8 cellular contexts compared by ENCODE assay signal in genomic region chr11:61834278-61835004, GRCh38. TPM values are rescaled to one million over a fixed set of nuclear protein-coding genes. Genes with fewer than 3 reads are reported as not detected.
DNase-seq lines count a peak whose midpoint lies in the region; ATAC-seq, FAIRE-seq and TF ChIP-seq lines count a peak whose summit lies in the region.

No MANE protein-coding gene starts in this region.

- H3K4me1 ChIP-seq in ACC112 (ENCODE audit: control insufficient read depth, insufficient read depth, low read length, unreplicated experiment): peaks cover 36% of the 10 kb centered on the region

- peak overlapping the region; percentile 70 for H3K27ac ChIP-seq in ACC112 (ENCODE audit: low read depth, low read length)

- DNase-seq in NCI-H2107 treated with DMSO at 0.1 percent for 48 hours (lab: John Stamatoyannopoulos, UW; ENCODE audit: unreplicated experiment) (peak; percentile 69), Right ventricle myocardium superior (peak; percentile 78), sciatic nerve (ENCODE audit: low spot score) (no peak), D721Med (ENCODE audit: insufficient read length, low spot score) (no peak)
- DNase-seq in activated T-cell treated with anti-CD3 and anti-CD28 coated beads, Interleukin-2, amount 50 U/mL, for 48 hours: peak; percentile 58 to 72

- peaks cover 25% of the 10 kb centered on the region for H3K79me2 ChIP-seq in ACC112 (ENCODE audit: control insufficient read depth, insufficient read depth, low read length, unreplicated experiment)

- intact Hi-C loops in Right ventricle myocardium superior (cut with DNase I): no loop called here
- intact Hi-C loops in sciatic nerve (cut with DNase I): no loop called here

- no peaks in the 10 kb centered on the region for H3K27me3 ChIP-seq in ACC112 (ENCODE audit: insufficient read depth, low read length)

- H3K36me3 ChIP-seq in ACC112 (ENCODE audit: insufficient read depth, low read length): peaks cover 5% of the 10 kb centered on the region; the same call in 1 of the 2 replicates

- no peak for TF ChIP-seq CTCF in D721Med (IDR thresholded peaks at IDR 0.05; ENCODE audit: insufficient read depth, missing control alignments)

- no peak for FAIRE-seq in D721Med (lab: Jason Lieb, UNC)

- ATAC-seq in GM18508 (IDR thresholded peaks at IDR 0.05; ENCODE audit: insufficient read depth, unreplicated experiment) (peak; percentile 71), HG02870 (IDR thresholded peaks at IDR 0.05; ENCODE audit: unreplicated experiment) (peak; percentile 89), Right ventricle myocardium superior (ENCODE audit: poor library complexity) (peak; percentile 56), sciatic nerve (peak; percentile 74)

- H2AFZ ChIP-seq in ACC112 (ENCODE audit: low read length, unreplicated experiment): no peak overlapping the region

- no peak overlapping the region for H3K4me3 ChIP-seq in ACC112 (ENCODE audit: low read depth, low read length)

RNA-seq across cellular contexts. Expression of gene FADS2, which starts 6.3 kb away (rescaled TPM):
- total RNA-seq in Right ventricle myocardium superior: 20.5 TPM
- 140 TPM for total RNA-seq in sciatic nerve

RNA-seq across cellular contexts. Expression of gene FADS1, which starts 17.6 kb away (rescaled TPM):
- 21.3 TPM for total RNA-seq in Right ventricle myocardium superior
- 99.3 TPM for total RNA-seq in sciatic nerve

RNA-seq across cellular contexts. Expression of gene FEN1, which starts 41.7 kb away (rescaled TPM):
- total RNA-seq in Right ventricle myocardium superior: 6.3 TPM
- total RNA-seq in sciatic nerve: 3.7 TPM

RNA-seq across cellular contexts. Expression of gene TMEM258, which starts 42.0 kb away (rescaled TPM):
- total RNA-seq in Right ventricle myocardium superior (123 TPM), sciatic nerve (96.6 TPM)

RNA-seq across cellular contexts. Expression of gene FADS3, which starts 56.9 kb away (rescaled TPM):
- total RNA-seq in Right ventricle myocardium superior (76.0 TPM), sciatic nerve (127 TPM)

Comparison
In these comparisons a context has a peak if more than half of its experiments do, and no peak if none do; other contexts are left out.
1. DNase-seq: peak in NCI-H2107 treated with DMSO at 0.1 percent for 48 hours (single experiment), activated T-cell treated with anti-CD3 and anti-CD28 coated beads, Interleukin-2, amount 50 U/mL, for 48 hours (2 of 2) and Right ventricle myocardium superior (single experiment); none in sciatic nerve (single experiment) and D721Med (single experiment).
2. Peak in every context shown above with its lines, with median percentiles within 50 percentile points of each other: ATAC-seq.